28 cellular contexts compared by ENCODE assay signal in genomic region chr7:107254398-107254985, GRCh38.
"Had no signal": no experiment of that assay in that cellular context is flagged by ENCODE, and none has a peak within 500 bp of the region (broad histone marks: within the 10 kb centered on the region; RNA-seq: fewer than 3 reads in every experiment).

No MANE protein-coding gene starts in this region.

- H3K27me3 ChIP-seq: adrenal gland, body of pancreas, colonic mucosa, esophagus squamous epithelium, gastroesophageal sphincter had no signal

- H3K4me3 ChIP-seq: adrenal gland, body of pancreas, colonic mucosa, esophagus squamous epithelium, gastroesophageal sphincter had no signal

- H3K4me1 ChIP-seq: body of pancreas, colonic mucosa, esophagus squamous epithelium, gastroesophageal sphincter had no signal

- H3K9me3 ChIP-seq: adrenal gland, body of pancreas, colonic mucosa, esophagus squamous epithelium, gastroesophageal sphincter had no signal

- H3K36me3 ChIP-seq: adrenal gland, colonic mucosa, esophagus squamous epithelium, gastroesophageal sphincter had no signal

- ATAC-seq: activated CD4-positive, alpha-beta T cell treated with anti-CD3 and anti-CD28 coated beads for 36 hours; activated CD8-positive, alpha-beta memory T cell treated with anti-CD3 and anti-CD28 coated beads, Interleukin-2, amount 10 ng/mL, durations not matched to agents 7 days and 5 days; activated CD8-positive, alpha-beta T cell treated with anti-CD3 and anti-CD28 coated beads, Interleukin-2, amount 10 ng/mL, durations not matched to agents 7 days and 5 days; activated naive CD8-positive, alpha-beta T cell treated with anti-CD3 and anti-CD28 coated beads, Interleukin-2, amount 50 U/mL, for 24 hours; body of pancreas; gastroesophageal sphincter; T-helper 17 cell had no signal

- DNase-seq: activated CD4-positive, alpha-beta memory T cell treated with anti-CD3 and anti-CD28 coated beads for 36 hours; activated CD4-positive, alpha-beta T cell treated with anti-CD3 and anti-CD28 coated beads for 36 hours; activated CD4-positive, alpha-beta T cell treated with anti-CD3 and anti-CD28 coated beads, Interleukin-2, amount 10 ng/mL, durations not matched to agents 24 days and 14 days; activated CD4-positive, CD25-positive, alpha-beta regulatory T cell; activated CD4-positive, CD25-positive, alpha-beta regulatory T cell treated with anti-CD3 and anti-CD28 coated beads, Interleukin-2, amount 50 U/mL, for 72 hours; activated CD8-positive, alpha-beta memory T cell treated with anti-CD3 and anti-CD28 coated beads, Interleukin-2, amount 10 ng/mL, durations not matched to agents 7 days and 5 days; activated CD8-positive, alpha-beta memory T cell treated with anti-CD3 and anti-CD28 coated beads, Interleukin-2, amount 50 U/mL, for 4 hours; activated CD8-positive, alpha-beta T cell treated with anti-CD3 and anti-CD28 coated beads, Interleukin-2, amount 10 ng/mL, durations not matched to agents 7 days and 5 days; activated effector memory CD4-positive, alpha-beta T cell treated with anti-CD3 and anti-CD28 coated beads, Interleukin-2, amount 50 U/mL, for 16 hours; activated naive CD4-positive, alpha-beta T cell treated with anti-CD3 and anti-CD28 coated beads for 36 hours; activated naive CD8-positive, alpha-beta T cell treated with anti-CD3 and anti-CD28 coated beads for 36 hours; activated naive CD8-positive, alpha-beta T cell treated with anti-CD3 and anti-CD28 coated beads, Interleukin-2, amount 50 U/mL, for 24 hours; activated T-cell treated with anti-CD3 and anti-CD28 coated beads, Interleukin-2, amount 50 U/mL, for 1 hour; activated T-cell treated with anti-CD3 and anti-CD28 coated beads, Interleukin-2, amount 50 U/mL, for 48 hours; adrenal gland; aorta; body of pancreas; colonic mucosa; effector CD8-positive, alpha-beta T cell; esophagus squamous epithelium; foreskin melanocyte; T-helper 1 cell; T-helper 17 cell; T1000 had no signal

- H3K27ac ChIP-seq: adrenal gland, body of pancreas, colonic mucosa, epithelial cell of prostate, esophagus squamous epithelium, gastroesophageal sphincter had no signal

- FAIRE-seq: endometrium, endothelial cell of umbilical vein had no signal
